ENCODE assay signal across 13 cellular contexts in genomic region chr14:62689741-62690140, GRCh38.
"Had no signal": no experiment of that assay in that cellular context is flagged by ENCODE, and none has a peak within 500 bp of the region (broad histone marks: within the 10 kb centered on the region; RNA-seq: fewer than 3 reads in every experiment).

No MANE protein-coding gene starts in this region.

- H3K9me3 ChIP-seq: body of pancreas, gastroesophageal sphincter had no signal

- H3K36me3 ChIP-seq: gastroesophageal sphincter, stomach, thoracic aorta had no signal

- H3K27ac ChIP-seq: gastroesophageal sphincter, stomach, thoracic aorta had no signal

- DNase-seq: activated CD4-positive, alpha-beta T cell treated with anti-CD3 and anti-CD28 coated beads, Interleukin-2, amount 50 U/mL, for 48 hours; activated CD8-positive, alpha-beta memory T cell treated with anti-CD3 and anti-CD28 coated beads, Interleukin-2, amount 10 ng/mL, durations not matched to agents 7 days and 5 days; activated effector memory CD4-positive, alpha-beta T cell treated with Interleukin-2 at 50 U/mL for 16 hours; activated T-cell treated with anti-CD3 and anti-CD28 coated beads, Interleukin-2, amount 50 U/mL, for 24 hours; amniotic stem cell; body of pancreas; cortex of kidney; effector memory CD4-positive, alpha-beta T cell; stimulated activated CD4-positive, alpha-beta T cell treated with anti-CD3 and anti-CD28 coated beads, Interleukin-15, amount 100 ng/mL, for 24 hours; stomach had no signal

- FAIRE-seq: TTC549 had no signal

- H3K27me3 ChIP-seq: body of pancreas, gastroesophageal sphincter, stomach had no signal

- H3K4me3 ChIP-seq: body of pancreas, gastroesophageal sphincter, stomach, thoracic aorta had no signal
